Comparison of ENCODE assay signal across 1 cellular context in genomic region chr9:35656841-35657326, GRCh38.
A peak's percentile ranks its signal among the peaks of the same experiment; 100 is the strongest.
TF ChIP-seq lines count a peak whose summit lies in the region.

No MANE protein-coding gene starts in this region.

TF ChIP-seq in GM12878, 131 proteins besides CTCF, POLR2A, EP300 and RAD21:
- TF ChIP-seq BHLHE40 (IDR thresholded peaks at IDR 0.05; ENCODE audit: borderline replicate concordance in 1 of 2, low read depth in 2 of 2, low read length in 1 of 2) = peak in 1 of 2 experiments; percentile 35; a peak in 1 of 4 replicates
- no peak for TF ChIP-seq EED (IDR thresholded peaks at IDR 0.05; ENCODE audit: low read depth)
